ENCODE assay signal across 8 cellular contexts in genomic region chrX:115650916-115651315, GRCh38.
DNase-seq lines count a peak whose midpoint lies in the region; ATAC-seq and TF ChIP-seq lines count a peak whose summit lies in the region.

No MANE protein-coding gene starts in this region.

- H2AFZ ChIP-seq in GM23248, result no peak overlapping the region; the same call in 1 of the 2 replicates

- H3K4me3 Mint-ChIP-seq in stimulated activated naive B cell treated with anti-CD40 and anti-IgM and Interleukin-4, amounts not matched to agents 10 μg/mL and 1 μg/mL and 100 μg/mL, for 72 hours, result no peak overlapping the region

- H3K27ac Mint-ChIP-seq in stimulated activated naive B cell treated with anti-CD40 and anti-IgM and Interleukin-4, amounts not matched to agents 10 μg/mL and 1 μg/mL and 100 μg/mL, for 72 hours, result no peak overlapping the region

- 0 to 7% methylated on average over 2 of the region's 2 CpGs for WGBS in GM23248 (ENCODE audit: low coverage in 1 of 2, low lambda C conversion rate in 2 of 2, missing lambda C conversion rate in 2 of 2), 2 experiments

- no peaks in the 10 kb centered on the region for H3K9me3 ChIP-seq in GM23248 (ENCODE audit: low read depth)

- DNase-seq in EL (peak; percentile 40), GM23248 (peak; percentile 60), NCI-H1417 treated with DMSO at 0.1 percent for 48 hours (lab: John Stamatoyannopoulos, UW) (peak; percentile 16), left cardiac atrium (no peak), NCI-H446 treated with DMSO at 0.1 percent for 48 hours (lab: John Stamatoyannopoulos, UW) (no peak)
- DNase-seq in stimulated activated naive B cell treated with anti-CD40 and anti-IgM and Interleukin-4, amounts not matched to agents 10 μg/mL and 1 μg/mL and 100 μg/mL, for 72 hours, result peak; percentile 10

- no peak overlapping the region for H3K4me2 ChIP-seq in GM23248 (ENCODE audit: unreplicated experiment)

- H3K27ac ChIP-seq in GM23248 (peak overlapping the region; percentile 52), VCaP (no peak overlapping the region)

- no peaks in the 10 kb centered on the region for H3K27me3 ChIP-seq in GM23248 (replicated peaks; ENCODE audit: insufficient read depth)

- no peaks in the 10 kb centered on the region for H3K4me1 Mint-ChIP-seq in stimulated activated naive B cell treated with anti-CD40 and anti-IgM and Interleukin-4, amounts not matched to agents 10 μg/mL and 1 μg/mL and 100 μg/mL, for 72 hours

- in situ Hi-C loops in GM23248 (cut with MboI), result no loop called here

- peak overlapping the region; percentile 38; the same call in 1 of the 2 replicates for H3K9ac ChIP-seq in GM23248

- intact Hi-C loops in left cardiac atrium (cut with DNase I), result loop anchor here in 1 of 2 donors (2.0 kb wide), 1 partner anchor 40 kb away; no protein-coding TSS in a partner anchor

- H3K4me3 ChIP-seq in GM23248, result no peak overlapping the region

- no peaks in the 10 kb centered on the region for H3K9me2 ChIP-seq in GM23248 (ENCODE audit: insufficient read depth)

- no peaks in the 10 kb centered on the region for H3K9me3 Mint-ChIP-seq in stimulated activated naive B cell treated with anti-CD40 and anti-IgM and Interleukin-4, amounts not matched to agents 10 μg/mL and 1 μg/mL and 100 μg/mL, for 72 hours

- peaks cover 14% of the 10 kb centered on the region for H3K4me1 ChIP-seq in GM23248 (ENCODE audit: insufficient read depth)

- H3K79me2 ChIP-seq in GM23248 (ENCODE audit: insufficient read depth), result no peaks in the 10 kb centered on the region

- ATAC-seq in left cardiac atrium (peak; percentile 54 to 79), GM18517 (IDR thresholded peaks at IDR 0.05; ENCODE audit: unreplicated experiment) (no peak)
- peak; percentile 55 to 62 for ATAC-seq in stimulated activated naive B cell treated with anti-CD40 and anti-IgM and Interleukin-4, amounts not matched to agents 10 μg/mL and 1 μg/mL and 100 μg/mL, for 72 hours (replicated peaks)

- no peaks in the 10 kb centered on the region for H4K20me1 ChIP-seq in GM23248 (ENCODE audit: insufficient read depth)

- peak; percentile 67 for TF ChIP-seq CTCF in VCaP (conservative IDR thresholded peaks at IDR 0.05)

- no peaks in the 10 kb centered on the region for H3K36me3 Mint-ChIP-seq in stimulated activated naive B cell treated with anti-CD40 and anti-IgM and Interleukin-4, amounts not matched to agents 10 μg/mL and 1 μg/mL and 100 μg/mL, for 72 hours

- peaks cover 8% of the 10 kb centered on the region for H3F3A ChIP-seq in GM23248 (ENCODE audit: insufficient read depth)

- no peaks in the 10 kb centered on the region for H3K27me3 Mint-ChIP-seq in stimulated activated naive B cell treated with anti-CD40 and anti-IgM and Interleukin-4, amounts not matched to agents 10 μg/mL and 1 μg/mL and 100 μg/mL, for 72 hours

- no peaks in the 10 kb centered on the region; the same call in 1 of the 2 replicates for H3K36me3 ChIP-seq in GM23248 (ENCODE audit: low read depth)

Comparison
In these comparisons a context has a peak if more than half of its experiments do, and no peak if none do; other contexts are left out.
1. DNase-seq: peak in EL (single experiment), GM23248 (single experiment), NCI-H1417 treated with DMSO at 0.1 percent for 48 hours (single experiment) and stimulated activated naive B cell treated with anti-CD40 and anti-IgM and Interleukin-4, amounts not matched to agents 10 μg/mL and 1 μg/mL and 100 μg/mL, for 72 hours (single experiment); none in left cardiac atrium (single experiment) and NCI-H446 treated with DMSO at 0.1 percent for 48 hours (single experiment).